In the genomic region with DNA sequence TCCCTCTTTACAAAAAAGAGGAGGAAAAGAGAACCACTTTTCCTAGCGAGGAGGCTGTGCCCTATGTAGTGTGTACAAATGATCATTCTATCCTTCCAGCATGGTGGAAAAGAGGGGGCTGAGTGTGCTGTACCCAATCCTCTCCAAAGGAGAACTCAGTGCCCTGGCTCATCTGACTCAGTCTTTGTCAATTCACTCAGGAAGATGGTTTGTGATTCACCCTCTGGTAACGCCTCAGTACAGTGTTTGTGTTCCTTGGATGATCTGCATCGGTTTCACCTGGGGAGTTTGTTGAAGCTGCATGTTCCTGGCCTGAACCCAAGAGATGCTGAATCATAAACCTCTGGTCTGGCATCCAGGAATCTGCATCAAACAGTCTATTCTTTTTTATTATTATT, we compare ENCODE assay signal across 8 cellular contexts. TPM values are rescaled to one million over a fixed set of nuclear protein-coding genes. Genes with fewer than 3 reads are reported as not detected.
DNase-seq lines count a peak whose midpoint lies in the region; ATAC-seq, FAIRE-seq and TF ChIP-seq lines count a peak whose summit lies in the region.

No MANE protein-coding gene starts in this region.

- H2BK5ac ChIP-seq in mesenchymal stem cell (ENCODE audit: low read depth, low read length, poor library complexity, severe bottlenecking): no peak overlapping the region

- H3K4me2 ChIP-seq in astrocyte (ENCODE audit: low read length) (peak overlapping the region; percentile 82), mesenchymal stem cell (ENCODE audit: low read length, poor library complexity, severe bottlenecking) (peak overlapping the region; percentile 79)

- FAIRE-seq in astrocyte (lab: Jason Lieb, UNC): peak; percentile 100

- H3K4me1 ChIP-seq in astrocyte (ENCODE audit: insufficient read depth, low read length) (peaks cover 6% of the 10 kb centered on the region), mesenchymal stem cell (ENCODE audit: control insufficient read depth, insufficient read depth, low read depth, low read length) (peaks cover 2% of the 10 kb centered on the region), gastroesophageal sphincter (peaks cover 0 to 8% (median 0%) of the 10 kb centered on the region in 3 donors)

- H3K27me3 Mint-ChIP-seq in astrocyte (ENCODE audit: low read depth, unreplicated experiment): peaks cover under 1% of the 10 kb centered on the region

- POLR2A ChIA-PET in AG04450 (lab: Yijun Ruan, JAX): interaction anchor here (0.7 kb wide), 1 partner anchor 10 kb away, joined by 5 read pairs; no protein-coding TSS in a partner anchor

- H4K20me1 ChIP-seq in astrocyte (ENCODE audit: insufficient read depth, low read length): no peaks in the 10 kb centered on the region

- no peaks in the 10 kb centered on the region for H3K36me3 Mint-ChIP-seq in astrocyte (ENCODE audit: low read depth, unreplicated experiment)

- no peak overlapping the region for H3K4ac ChIP-seq in mesenchymal stem cell (ENCODE audit: low read depth in 1 of 2, low read length in 2 of 2)

- peak overlapping the region; percentile 83 for H3K27ac ChIP-seq in AG04450 (ENCODE audit: low read depth, low read length)
- peak overlapping the region; percentile 68 for H3K27ac ChIP-seq in astrocyte (ENCODE audit: low read depth, low read length)
- peak overlapping the region; percentile 85 for H3K27ac ChIP-seq in mesenchymal stem cell (ENCODE audit: low read length, poor library complexity, severe bottlenecking)
- peak overlapping the region in 2 of 4 donors; percentile 48 to 60 for H3K27ac ChIP-seq in gastroesophageal sphincter

- H3K79me2 ChIP-seq in astrocyte (ENCODE audit: insufficient read depth, low read length): no peaks in the 10 kb centered on the region

- no peak overlapping the region for H2BK15ac ChIP-seq in mesenchymal stem cell (ENCODE audit: low read depth, poor library complexity, severe bottlenecking)

- H3K9me3 ChIP-seq in AG04450 (ENCODE audit: control insufficient read depth, insufficient read depth, low read length) (no peaks in the 10 kb centered on the region), astrocyte (ENCODE audit: insufficient read depth, low read depth, low read length) (no peaks in the 10 kb centered on the region), mesenchymal stem cell (ENCODE audit: control insufficient read depth, low read length) (no peaks in the 10 kb centered on the region), gastroesophageal sphincter (no peaks in the 10 kb centered on the region)

- H3K9me3 Mint-ChIP-seq in astrocyte (ENCODE audit: unreplicated experiment): no peaks in the 10 kb centered on the region

- H2BK120ac ChIP-seq in mesenchymal stem cell (ENCODE audit: low read depth, low read length): no peak overlapping the region

- peak; percentile 54 for DNase-seq in AG04450 (ENCODE audit: low read depth, low spot score)
- DNase-seq in HCEC 1CT: peak; percentile 91
- peak; percentile 89 for DNase-seq in astrocyte (ENCODE audit: low read depth)
- peak; percentile 86 for DNase-seq in mesenchymal stem cell

- H3K4me1 Mint-ChIP-seq in astrocyte (ENCODE audit: low read depth, unreplicated experiment): peaks cover 6% of the 10 kb centered on the region

- CTCF ChIA-PET in AG04450 (lab: Charles Lee): interaction anchor here (0.6 to 3.2 kb wide), 26 partner anchors 9 to 1210 kb away, joined by 3 to 62 read pairs (median 4); no protein-coding TSS in a partner anchor

- peak overlapping the region; percentile 91 for H3K27ac Mint-ChIP-seq in astrocyte (ENCODE audit: unreplicated experiment)

- no peak overlapping the region for H2BK12ac ChIP-seq in mesenchymal stem cell (ENCODE audit: low read length in 2 of 2)

- 0% methylated on average over 3 of the region's 3 CpGs for WGBS in mesenchymal stem cell
- WGBS in gastroesophageal sphincter (ENCODE audit: low coverage in 1 of 2), 2 donors: 14 to 32% methylated on average over 2 to 3 of the region's 3 CpGs

- TF ChIP-seq POLR2A in gastroesophageal sphincter (IDR thresholded peaks at IDR 0.05): no peak

- no peak overlapping the region for H4K91ac ChIP-seq in mesenchymal stem cell (ENCODE audit: low read length)

- TF ChIP-seq CTCF in AG04450 (IDR thresholded peaks at IDR 0.05; ENCODE audit: low read depth, low read length) (no peak), astrocyte (IDR thresholded peaks at IDR 0.05; ENCODE audit: insufficient read depth, low read depth, low read length) (no peak), gastroesophageal sphincter (IDR thresholded peaks at IDR 0.05) (no peak)

- H3K18ac ChIP-seq in mesenchymal stem cell (ENCODE audit: low read depth in 1 of 2, low read length in 2 of 2): peak overlapping the region in 1 of 2 experiments; percentile 37

- no peak for TF ChIP-seq EP300 in gastroesophageal sphincter (IDR thresholded peaks at IDR 0.05)

- no peak for ATAC-seq in HG02798 (IDR thresholded peaks at IDR 0.05; ENCODE audit: poor library complexity, unreplicated experiment)
- no peak for ATAC-seq in HG02763 (IDR thresholded peaks at IDR 0.05; ENCODE audit: unreplicated experiment)
- no peak for ATAC-seq in gastroesophageal sphincter
- ATAC-seq in HG03460 (IDR thresholded peaks at IDR 0.05; ENCODE audit: unreplicated experiment): no peak

- H3K27me3 ChIP-seq in AG04450 (ENCODE audit: control insufficient read depth, insufficient read depth, low read length): no peaks in the 10 kb centered on the region
- peaks cover 4% of the 10 kb centered on the region for H3K27me3 ChIP-seq in astrocyte (ENCODE audit: insufficient read depth, low read length)
- H3K27me3 ChIP-seq in mesenchymal stem cell (ENCODE audit: control insufficient read depth in 1 of 2, insufficient read depth in 1 of 2, low read length in 2 of 2): no peaks in the 10 kb centered on the region
- H3K27me3 ChIP-seq in gastroesophageal sphincter: no peaks in the 10 kb centered on the region

- H3K9ac ChIP-seq in astrocyte (ENCODE audit: low read length) (peak overlapping the region; percentile 52), mesenchymal stem cell (ENCODE audit: low read length) (peak overlapping the region; percentile 80)

- no peak overlapping the region for H2AK5ac ChIP-seq in mesenchymal stem cell (ENCODE audit: low read length, severe bottlenecking)

- H3K4me3 ChIP-seq in AG04450 (ENCODE audit: low read depth, low read length) (peak overlapping the region; percentile 43), astrocyte (ENCODE audit: insufficient read depth, low read depth, low read length) (peak overlapping the region; percentile 38), mesenchymal stem cell (ENCODE audit: insufficient read depth in 1 of 2, low read depth in 1 of 2, low read length in 2 of 2) (peak overlapping the region in 1 of 2 experiments; percentile 48), gastroesophageal sphincter (no peak overlapping the region)

- H3K14ac ChIP-seq in mesenchymal stem cell (ENCODE audit: low read length in 2 of 2): no peak overlapping the region

- H4K8ac ChIP-seq in mesenchymal stem cell (ENCODE audit: low read length): peak overlapping the region; percentile 24

- peak overlapping the region; percentile 60 for H3K4me3 Mint-ChIP-seq in astrocyte (ENCODE audit: unreplicated experiment)

- no peaks in the 10 kb centered on the region for H3K79me1 ChIP-seq in mesenchymal stem cell (replicated peaks; ENCODE audit: low read length, poor library complexity, severe bottlenecking)

- no peaks in the 10 kb centered on the region for H3K36me3 ChIP-seq in astrocyte (ENCODE audit: insufficient read depth, low read length)
- H3K36me3 ChIP-seq in mesenchymal stem cell (ENCODE audit: control insufficient read depth in 1 of 2, insufficient read depth in 2 of 2, low read depth in 1 of 2, low read length in 2 of 2): no peaks in the 10 kb centered on the region
- H3K36me3 ChIP-seq in gastroesophageal sphincter: no peaks in the 10 kb centered on the region

- no peak overlapping the region for H3K23ac ChIP-seq in mesenchymal stem cell (ENCODE audit: low read length in 2 of 2)

- H2AFZ ChIP-seq in astrocyte (ENCODE audit: low read depth, low read length): peak overlapping the region; percentile 49
- no peak overlapping the region for H2AFZ ChIP-seq in mesenchymal stem cell (ENCODE audit: low read depth, low read length)

RNA-seq across cellular contexts. Expression of a gene that starts 18.3 kb away (rescaled TPM):
- polyA plus RNA-seq in AG04450 (2011; rRNA removed): 3.3 and 3.9 TPM in 2 replicates
- 3.1 and 3.5 TPM in 2 replicates for polyA minus RNA-seq in AG04450 (2011; rRNA and poly(A)+ RNA removed)
- total RNA-seq in astrocyte (2.3 and 2.4 TPM in 2 replicates), gastroesophageal sphincter (10 to 100 TPM in 1 of 4 donors, 1 to 10 TPM in 3; 1.8 to 11.6 (median 9.4) TPM)
- polyA plus RNA-seq in mesenchymal stem cell (2013, experiment 1 of 2): 4.8 TPM
- polyA plus RNA-seq in mesenchymal stem cell (2013, experiment 2 of 2): 4.8 TPM

Comparison
In these comparisons a context has a peak if more than half of its experiments do, and no peak if none do; other contexts are left out.
1. H3K4me3 ChIP-seq: peak in AG04450 (single experiment) and astrocyte (single experiment); none in gastroesophageal sphincter (0 of 2).
2. Peak in every context shown above with its lines, with median percentiles within 50 percentile points of each other: DNase-seq.